13 cellular contexts compared by ENCODE assay signal in genomic region chrX:40473460-40474204, GRCh38.
DNase-seq lines count a peak whose midpoint lies in the region; ATAC-seq, FAIRE-seq and TF ChIP-seq lines count a peak whose summit lies in the region.
"Had no signal": no experiment of that assay in that cellular context is flagged by ENCODE, and none has a peak within 500 bp of the region (broad histone marks: within the 10 kb centered on the region; RNA-seq: fewer than 3 reads in every experiment).

No MANE protein-coding gene starts in this region.

- H3K23me2 ChIP-seq in H1 (ENCODE audit: low read depth, low read length) = no peaks in the 10 kb centered on the region

- H4K20me1 ChIP-seq in H1 (replicated peaks in 1 of 2; ENCODE audit: control insufficient read depth in 1 of 2, insufficient read depth in 2 of 2, low read length in 2 of 2) = no peaks in the 10 kb centered on the region

- CTCF ChIA-PET in H1 (lab: Charles Lee; ENCODE audit: partially characterized antibody) = interaction anchor here (1.4 to 1.5 kb wide), 2 partner anchors 62 to 70 kb away, joined by 4 to 5 read pairs; no protein-coding TSS in a partner anchor

- no peak overlapping the region for H2AFZ ChIP-seq in H1 (ENCODE audit: low read length)
- H2AFZ ChIP-seq: PC-9 had no signal

- no peak overlapping the region for H3K18ac ChIP-seq in H1 (ENCODE audit: extremely low read depth, low read length)

- 81% methylated on average over 7 of the region's 8 CpGs; no CpG with 5 or more reads in 1 of the 2 experiments for WGBS in H1 (ENCODE audit: extremely low coverage in 1 of 2, insufficient coverage in 1 of 2, insufficient read length in 1 of 2, insufficient replicate concordance in 2 of 2, low coverage in 1 of 2, low lambda C conversion rate in 2 of 2, missing lambda C conversion rate in 1 of 2), 2 experiments

- intact Hi-C loops in cardiac septum (cut with DNase I) = loop anchor here (10.0 kb wide), 1 partner anchor 199 kb away; no protein-coding TSS in a partner anchor
- intact Hi-C loops in head of caudate nucleus (cut with DNase I) = no loop called here

- no peak for TF ChIP-seq EP300 in H1 (IDR thresholded peaks at IDR 0.05; ENCODE audit: borderline replicate concordance in 1 of 2, low read depth in 2 of 2, low read length in 2 of 2)

- TF ChIP-seq CTCF in cardiac muscle cell (IDR thresholded peaks at IDR 0.05; ENCODE audit: low read depth, low read length) (no peak), NB4 (IDR thresholded peaks at IDR 0.05; ENCODE audit: low read depth, low read length) (no peak), H1 (IDR thresholded peaks at IDR 0.05; ENCODE audit: control extremely low read depth in 1 of 3, insufficient read depth in 1 of 3, low read depth in 1 of 3, low read length in 3 of 3) (no peak), omental fat pad (IDR thresholded peaks at IDR 0.05) (no peak)

- H2BK12ac ChIP-seq in H1 (ENCODE audit: low read depth, low read length) = no peak overlapping the region

- FAIRE-seq in H1 (lab: Jason Lieb, UNC) = peak; percentile 100
- FAIRE-seq: endothelial cell of umbilical vein had no signal

- H4K5ac ChIP-seq in H1 (ENCODE audit: insufficient read length, low read depth, low read length) = no peak overlapping the region

- H2BK20ac ChIP-seq in H1 (ENCODE audit: low read length) = no peak overlapping the region

- no peak overlapping the region for H4K8ac ChIP-seq in H1 (ENCODE audit: extremely low read depth, insufficient read depth, low read length)

- no peak overlapping the region for H3K14ac ChIP-seq in H1 (ENCODE audit: insufficient read length)

- no peak overlapping the region for H4K91ac ChIP-seq in H1 (replicated peaks; ENCODE audit: insufficient read length, low read length)

- DNase-seq in cardiac muscle cell (ENCODE audit: low read depth in 1 of 2, low spot score in 1 of 2) = no peak
- no peak for DNase-seq in cardiac septum (ENCODE audit: low spot score)
- DNase-seq in NB4 (ENCODE audit: low read depth) = peak; percentile 23
- no peak for DNase-seq in H1 (ENCODE audit: low read depth in 1 of 2, low spot score in 2 of 2)
- peak; percentile 31 for DNase-seq in stimulated activated naive CD8-positive, alpha-beta T cell treated with anti-CD3 and anti-CD28 coated beads, Interleukin-15, Interleukin-2, amounts not matched to agents 100 U/mL and 50 U/mL, for 24 hours
- no peak for DNase-seq in head of caudate nucleus
- DNase-seq in omental fat pad (ENCODE audit: low spot score) = no peak
- DNase-seq: PC-9; stimulated activated CD4-positive, alpha-beta T cell treated with anti-CD3 and anti-CD28 coated beads, Interleukin-4, amount 100 ng/mL, for 4 hours had no signal

- H2BK120ac ChIP-seq in H1 (replicated peaks; ENCODE audit: low read depth, low read length) = no peak overlapping the region

- H3K4me1 ChIP-seq in cardiac muscle cell (ENCODE audit: low read depth) (peaks cover 11% of the 10 kb centered on the region), H1 (replicated peaks in 1 of 4; ENCODE audit: control insufficient read depth in 3 of 4, insufficient read depth in 4 of 4, low read length in 3 of 4) (peaks cover 9 to 20% (median 17%) of the 10 kb centered on the region in 4 experiments; a peak in 6 of 7 replicates)

- H3K9me3 ChIP-seq in cardiac muscle cell (ENCODE audit: low read depth) = no peaks in the 10 kb centered on the region
- no peaks in the 10 kb centered on the region for H3K9me3 ChIP-seq in H1 (ENCODE audit: insufficient read depth in 2 of 2, low read depth in 1 of 2, low read length in 1 of 2)
- H3K9me3 ChIP-seq: gastroesophageal sphincter, sigmoid colon had no signal

- no peak overlapping the region for H3K56ac ChIP-seq in H1 (replicated peaks; ENCODE audit: insufficient read length, low read depth, low read length)

- peak overlapping the region; percentile 77 for H3K27ac ChIP-seq in cardiac muscle cell
- H3K27ac ChIP-seq in H1 (ENCODE audit: low read depth, low read length) = no peak overlapping the region
- H3K27ac ChIP-seq: gastroesophageal sphincter, PC-9 had no signal

- no peak overlapping the region for H3K9ac ChIP-seq in H1 (replicated peaks in 1 of 4; ENCODE audit: extremely low read depth in 1 of 4, low read depth in 3 of 4, low read length in 3 of 4)

- no peak for TF ChIP-seq POLR2A in NB4 (IDR thresholded peaks at IDR 0.05; ENCODE audit: extremely low read depth, insufficient read length)
- no peak for TF ChIP-seq POLR2A in H1 (IDR thresholded peaks at IDR 0.05; ENCODE audit: control extremely low read depth in 1 of 2, low read depth in 2 of 2, low read length in 2 of 2)

- TF ChIP-seq RAD21 in H1 (IDR thresholded peaks at IDR 0.05 in 1 of 2, conservative IDR thresholded peaks at IDR 0.05 in 1 of 2; ENCODE audit: low read depth in 2 of 2, low read length in 2 of 2) = no peak

- no peak overlapping the region for H2AK5ac ChIP-seq in H1 (ENCODE audit: low read depth, low read length)

- POLR2A ChIA-PET in H1 (lab: Charles Lee; ENCODE audit: partially characterized antibody) = no interaction called here

- no peak overlapping the region for H3K4ac ChIP-seq in H1 (replicated peaks; ENCODE audit: insufficient read length, low read depth, low read length)

- H3K36me3 ChIP-seq in cardiac muscle cell = no peaks in the 10 kb centered on the region
- H3K36me3 ChIP-seq in H1 (ENCODE audit: control insufficient read depth in 2 of 4, insufficient read depth in 4 of 4, low read length in 3 of 4) = no peaks in the 10 kb centered on the region; a peak in 1 of 8 replicates
- H3K36me3 ChIP-seq: gastroesophageal sphincter, sigmoid colon had no signal

- no peaks in the 10 kb centered on the region for H3K79me2 ChIP-seq in H1 (ENCODE audit: control insufficient read depth in 1 of 2, insufficient read depth in 2 of 2, low read length in 2 of 2)

- no peak for ATAC-seq in stimulated activated naive CD8-positive, alpha-beta T cell treated with anti-CD3 and anti-CD28 coated beads, Interleukin-15, Interleukin-2, amounts not matched to agents 100 U/mL and 50 U/mL, for 24 hours
- ATAC-seq in GM19324 (IDR thresholded peaks at IDR 0.05; ENCODE audit: low FRiP score, unreplicated experiment) = no peak
- no peak for ATAC-seq in omental fat pad (ENCODE audit: low FRiP score)
- ATAC-seq: gastroesophageal sphincter had no signal

- 0 out of 2 replicates have a peak overlapping the region, but pooled peaks have one; percentile 92 for H2BK15ac ChIP-seq in H1 (ENCODE audit: low read length)

- no peaks in the 10 kb centered on the region for H3K79me1 ChIP-seq in H1 (ENCODE audit: low read depth, low read length)

- H3K27me3 ChIP-seq in cardiac muscle cell = no peaks in the 10 kb centered on the region
- no peaks in the 10 kb centered on the region for H3K27me3 ChIP-seq in H1 (replicated peaks in 1 of 4; ENCODE audit: control insufficient read depth in 3 of 4, extremely low read depth in 1 of 4, insufficient read depth in 3 of 4, low read length in 3 of 4)
- H3K27me3 ChIP-seq: gastroesophageal sphincter, sigmoid colon had no signal

- no peak overlapping the region for H3K23ac ChIP-seq in H1 (ENCODE audit: insufficient read length)

- H3K4me2 ChIP-seq in H1 (ENCODE audit: insufficient read depth in 1 of 2, low read depth in 2 of 2, low read length in 2 of 2) = peak overlapping the region; percentile 4 to 46; a peak in 3 of 4 replicates
- H3K4me2 ChIP-seq: PC-9 had no signal

- H2BK5ac ChIP-seq in H1 (ENCODE audit: low read depth, low read length) = no peak overlapping the region

- no peak overlapping the region for H3K4me3 ChIP-seq in cardiac muscle cell
- no peak overlapping the region for H3K4me3 ChIP-seq in NB4 (ENCODE audit: low read depth, low read length)
- H3K4me3 ChIP-seq in H1 (ENCODE audit: extremely low read depth in 1 of 4, insufficient read depth in 2 of 4, low read depth in 3 of 4, low read length in 4 of 4) = 0 out of 8 replicates have a peak overlapping the region, but pooled peaks of 1 of the 4 experiments have one; percentile 28
- H3K4me3 ChIP-seq: gastroesophageal sphincter, PC-9, sigmoid colon had no signal

TF ChIP-seq in H1, 55 proteins besides CTCF, POLR2A, EP300 and RAD21:
- TF ChIP-seq, protein P1, sequence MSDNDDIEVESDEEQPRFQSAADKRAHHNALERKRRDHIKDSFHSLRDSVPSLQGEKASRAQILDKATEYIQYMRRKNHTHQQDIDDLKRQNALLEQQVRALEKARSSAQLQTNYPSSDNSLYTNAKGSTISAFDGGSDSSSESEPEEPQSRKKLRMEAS (IDR thresholded peaks at IDR 0.05) = peak; percentile 36; the same call in 1 of the 2 replicates
- TF ChIP-seq TEAD4 (IDR thresholded peaks at IDR 0.05; ENCODE audit: low read depth, low read length) (peak; percentile 29; the same call in 1 of the 2 replicates), SRF (IDR thresholded peaks at IDR 0.05; ENCODE audit: low read depth, low read length) (no peak), KDM1A (IDR thresholded peaks at IDR 0.05; ENCODE audit: borderline replicate concordance, low read length) (peak; percentile 96)
TF ChIP-seq in H1: peak in this region for 3.

Comparison
In these comparisons a context has a peak if more than half of its experiments do, and no peak if none do; other contexts are left out.
1. DNase-seq: peak in NB4 (single experiment) and stimulated activated naive CD8-positive, alpha-beta T cell treated with anti-CD3 and anti-CD28 coated beads, Interleukin-15, Interleukin-2, amounts not matched to agents 100 U/mL and 50 U/mL, for 24 hours (single experiment); none in cardiac muscle cell (0 of 2), cardiac septum (single experiment), H1 (0 of 2), head of caudate nucleus (0 of 42) and omental fat pad (single experiment).